8 cellular contexts compared by ENCODE assay signal in the genomic region with DNA sequence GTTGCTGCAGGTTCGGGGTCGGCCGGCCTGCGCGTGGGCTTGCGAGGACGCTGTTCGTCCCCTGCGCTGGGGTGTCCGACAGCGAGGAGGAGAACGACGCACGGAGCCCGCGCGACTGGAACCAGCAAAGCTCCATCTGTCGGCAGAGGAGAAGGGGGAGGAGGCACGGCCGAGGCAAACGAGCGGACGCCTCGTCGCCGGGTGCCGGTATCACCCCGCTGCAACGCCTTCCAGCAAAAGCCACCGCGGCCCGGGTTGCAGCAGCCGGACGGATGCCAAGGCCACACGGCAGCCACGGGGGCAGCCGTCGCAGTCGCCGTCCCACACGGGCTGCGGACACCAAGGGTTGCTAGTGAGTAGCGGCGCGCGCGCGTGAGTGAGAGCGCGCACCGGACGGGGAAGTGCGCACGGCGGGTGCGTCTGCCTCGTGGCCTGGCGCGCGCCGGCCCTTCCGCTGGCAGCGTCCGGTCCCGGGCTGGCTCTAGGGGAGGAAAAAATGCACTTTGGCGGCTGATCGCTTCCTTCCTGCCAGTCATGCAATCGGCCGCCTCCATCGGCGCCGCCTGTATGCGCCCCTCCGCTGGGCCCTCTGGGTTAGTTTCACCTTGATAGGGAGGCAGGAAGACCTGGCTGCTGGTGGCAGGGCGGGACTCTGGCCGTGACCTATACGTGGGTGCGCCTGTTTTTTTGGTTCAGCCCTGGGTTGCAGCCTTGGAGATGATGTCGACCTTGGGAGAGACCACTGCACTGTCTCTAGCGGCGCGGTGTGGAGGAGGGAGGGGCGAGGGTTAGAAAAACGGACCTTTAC. TPM values are rescaled to one million over a fixed set of nuclear protein-coding genes. Genes with fewer than 3 reads are reported as not detected.
A peak's percentile ranks its signal among the peaks of the same experiment; 100 is the strongest.
DNase-seq lines count a peak whose midpoint lies in the region; ATAC-seq and TF ChIP-seq lines count a peak whose summit lies in the region.

No MANE protein-coding gene starts in this region.

- peak overlapping the region; percentile 98 for H3K27ac Mint-ChIP-seq in T-helper 1 cell treated with Interleukin-12 subunit alpha and Interleukin-12 subunit beta and Interleukin-4 antibody, amounts not matched to agents 30 μg/mL and 1 μg/mL, for 36 hours

- peak overlapping the region; percentile 92 for H3K9ac ChIP-seq in Loucy (ENCODE audit: low read depth, low read length, poor library complexity, severe bottlenecking)

- under 1% methylated on average over 84 of the region's 84 CpGs for WGBS in right cardiac atrium

- DNase-seq in H7 (peak; percentile 80), right cardiac atrium (peak; percentile 87 to 96 (median 94)), putamen (ENCODE audit: low spot score) (peak; percentile 69), uterus (peak; percentile 70 to 76)

- H2AFZ ChIP-seq in Loucy (ENCODE audit: low read length): peak overlapping the region; percentile 90

- H3K36me3 Mint-ChIP-seq in T-helper 1 cell treated with Interleukin-12 subunit alpha and Interleukin-12 subunit beta and Interleukin-4 antibody, amounts not matched to agents 30 μg/mL and 1 μg/mL, for 36 hours (ENCODE audit: low read depth): peaks cover 30% of the 10 kb centered on the region

- H3K9me2 ChIP-seq in Loucy (replicated peaks; ENCODE audit: low read depth, low read length): no peaks in the 10 kb centered on the region

- H3K4me1 ChIP-seq in Loucy (ENCODE audit: insufficient read depth, low read length, poor library complexity, severe bottlenecking) (peaks cover 68% of the 10 kb centered on the region), right cardiac atrium (ENCODE audit: control insufficient read depth, insufficient read depth, low read length) (no peaks in the 10 kb centered on the region), uterus (peaks cover 0 to 7% of the 10 kb centered on the region in 2 donors)

- H3K27me3 ChIP-seq in H7 (ENCODE audit: control insufficient read depth, insufficient read depth, low read length): peaks cover 18% of the 10 kb centered on the region
- no peaks in the 10 kb centered on the region for H3K27me3 ChIP-seq in Loucy (ENCODE audit: insufficient read depth, low read length, poor library complexity, severe bottlenecking)
- H3K27me3 ChIP-seq in right cardiac atrium (ENCODE audit: control insufficient read depth, insufficient read depth): no peaks in the 10 kb centered on the region
- H3K27me3 ChIP-seq in uterus: no peaks in the 10 kb centered on the region

- H3K79me2 ChIP-seq in Loucy (ENCODE audit: insufficient read depth, low read length): peaks cover 49% of the 10 kb centered on the region

- TF ChIP-seq CTCF in Loucy (conservative IDR thresholded peaks at IDR 0.05; ENCODE audit: low read length) (peak; percentile 26; the same call in 1 of the 2 replicates), uterus (IDR thresholded peaks at IDR 0.05) (peak in 3 of 4 experiments; percentile 2 to 39 (median 17))

- ATAC-seq in right cardiac atrium: peak; percentile 98 to 99

- intact Hi-C loops in right cardiac atrium (cut with DNase I): no loop called here
- intact Hi-C loops in uterus (cut with DNase I; ENCODE audit: low total_unique reads): no loop called here

- H3K27me3 Mint-ChIP-seq in T-helper 1 cell treated with Interleukin-12 subunit alpha and Interleukin-12 subunit beta and Interleukin-4 antibody, amounts not matched to agents 30 μg/mL and 1 μg/mL, for 36 hours (ENCODE audit: low read depth): no peaks in the 10 kb centered on the region

- H3K4me1 Mint-ChIP-seq in T-helper 1 cell treated with Interleukin-12 subunit alpha and Interleukin-12 subunit beta and Interleukin-4 antibody, amounts not matched to agents 30 μg/mL and 1 μg/mL, for 36 hours (ENCODE audit: low read depth): peaks cover 58% of the 10 kb centered on the region

- H3K4me3 ChIP-seq in H7 (ENCODE audit: insufficient read depth, low read depth, low read length) (peak overlapping the region; percentile 85), Loucy (ENCODE audit: low read length, poor library complexity, severe bottlenecking) (peak overlapping the region; percentile 96), right cardiac atrium (ENCODE audit: low read length) (peak overlapping the region; percentile 54), uterus (peak overlapping the region; percentile 64 to 68)

- H3K27ac ChIP-seq in angular gyrus (ENCODE audit: low read depth, low read length): peak overlapping the region; percentile 90
- H3K27ac ChIP-seq in right cardiac atrium (ENCODE audit: low read length): peak overlapping the region; percentile 49
- peak overlapping the region; percentile 83 to 84 for H3K27ac ChIP-seq in uterus

- H3K9me3 ChIP-seq in Loucy (ENCODE audit: insufficient read depth, low read depth, low read length) (no peaks in the 10 kb centered on the region), right cardiac atrium (ENCODE audit: control insufficient read depth, low read length) (no peaks in the 10 kb centered on the region), uterus (no peaks in the 10 kb centered on the region)

- TF ChIP-seq POLR2A in GM10847 (IDR thresholded peaks at IDR 0.05; ENCODE audit: extremely low read depth, insufficient read length) (peak; percentile 73), uterus (IDR thresholded peaks at IDR 0.05) (peak; percentile 38 to 64)

- peaks cover 7% of the 10 kb centered on the region; the same call in 1 of the 2 replicates for H3F3A ChIP-seq in Loucy (ENCODE audit: low read depth)

- peaks cover 7% of the 10 kb centered on the region for H3K9me3 Mint-ChIP-seq in T-helper 1 cell treated with Interleukin-12 subunit alpha and Interleukin-12 subunit beta and Interleukin-4 antibody, amounts not matched to agents 30 μg/mL and 1 μg/mL, for 36 hours

- H3K4me3 Mint-ChIP-seq in T-helper 1 cell treated with Interleukin-12 subunit alpha and Interleukin-12 subunit beta and Interleukin-4 antibody, amounts not matched to agents 30 μg/mL and 1 μg/mL, for 36 hours: peak overlapping the region; percentile 98

- peaks cover 41% of the 10 kb centered on the region for H4K20me1 ChIP-seq in Loucy (ENCODE audit: insufficient read depth, low read length, poor library complexity, severe bottlenecking)

- no peaks in the 10 kb centered on the region for H3K36me3 ChIP-seq in H7 (replicated peaks; ENCODE audit: control insufficient read depth, insufficient read depth, low read length)
- H3K36me3 ChIP-seq in Loucy (ENCODE audit: insufficient read depth, low read length): no peaks in the 10 kb centered on the region
- no peaks in the 10 kb centered on the region for H3K36me3 ChIP-seq in uterus

- peak overlapping the region; percentile 92 for H3K4me2 ChIP-seq in Loucy (ENCODE audit: low read depth, low read length, poor library complexity, severe bottlenecking)

RNA-seq across cellular contexts. Expression of a gene that starts 0.4 kb away (rescaled TPM):
- 1.3 and 2.3 TPM in 2 replicates for total RNA-seq in H7 (2014; rRNA removed; shearing (Covaris generic))
- total RNA-seq in right cardiac atrium (10 to 100 TPM in 3 of 4 donors, 1 to 10 TPM in 1; 9.4 to 13.0 (median 10.4) TPM), uterus (10 to 100 TPM in 1 of 4 donors, 1 to 10 TPM in 3; 3.8 to 23.6 (median 6.5) TPM)
- polyA plus RNA-seq in right cardiac atrium: 4.4 TPM

RNA-seq across cellular contexts. Expression of a gene that starts 28.8 kb away (rescaled TPM):
- total RNA-seq in H7 (2014; rRNA removed; shearing (Covaris generic)): not detected in 2 replicates
- under 1 TPM in 1 of 4 donors, not detected in 3; 0.15 TPM for total RNA-seq in right cardiac atrium
- polyA plus RNA-seq in right cardiac atrium: not detected
- total RNA-seq in uterus: under 1 TPM in 1 of 4 donors, not detected in 3; 0.48 TPM

Comparison
In these comparisons a context has a peak if more than half of its experiments do, and no peak if none do; other contexts are left out.
1. Peak in every context shown above with its lines: DNase-seq, ATAC-seq, H3K4me3 ChIP-seq and H3K27ac ChIP-seq.